8 cellular contexts compared by ENCODE assay signal in genomic region chr11:75867778-75868374, GRCh38. TPM values are rescaled to one million over a fixed set of nuclear protein-coding genes. Genes with fewer than 3 reads are reported as not detected.
A peak's percentile ranks its signal among the peaks of the same experiment; 100 is the strongest.
DNase-seq lines count a peak whose midpoint lies in the region; ATAC-seq and TF ChIP-seq lines count a peak whose summit lies in the region.

No MANE protein-coding gene starts in this region.

- H3K9me2 ChIP-seq in HCT116 (ENCODE audit: insufficient read depth): no peaks in the 10 kb centered on the region

- H2AFZ ChIP-seq in HCT116 (ENCODE audit: low read depth, low read length, poor library complexity, severe bottlenecking): no peak overlapping the region

- H3K9me3 ChIP-seq in HCT116 (ENCODE audit: control insufficient read depth in 1 of 2, insufficient read depth in 1 of 2, low read depth in 1 of 2, low read length in 2 of 2): no peaks in the 10 kb centered on the region
- no peaks in the 10 kb centered on the region for H3K9me3 ChIP-seq in right atrium auricular region

- peak; percentile 45 for DNase-seq in D341Med (ENCODE audit: low spot score)
- peak; percentile 31 for DNase-seq in HCT116 (ENCODE audit: low read depth, low spot score)
- peak; percentile 95 for DNase-seq in OCI-M1 (lab: John Stamatoyannopoulos, UW)
- DNase-seq in right atrium auricular region (ENCODE audit: low spot score): no peak
- DNase-seq in skeletal muscle cell (ENCODE audit: low read depth): peak; percentile 7

- H3K9ac ChIP-seq in HCT116 (ENCODE audit: low read length): no peak overlapping the region

- TF ChIP-seq CTCF in HCT116 (IDR thresholded peaks at IDR 0.05 in 2 of 3, conservative IDR thresholded peaks at IDR 0.05 in 1 of 3; ENCODE audit: borderline replicate concordance in 1 of 3, insufficient read depth in 1 of 3, low read depth in 2 of 3, low read length in 2 of 3) (peak; percentile 57 to 88 (median 79)), right atrium auricular region (IDR thresholded peaks at IDR 0.05) (peak; percentile 78 to 86)

- peak; percentile 74 for ATAC-seq in HCT116
- no peak for ATAC-seq in GM18519 (IDR thresholded peaks at IDR 0.05; ENCODE audit: low FRiP score, unreplicated experiment)
- ATAC-seq in GM21367 (IDR thresholded peaks at IDR 0.05; ENCODE audit: unreplicated experiment): no peak

- peak; percentile 78 for TF ChIP-seq RAD21 in HCT116 (IDR thresholded peaks at IDR 0.05; ENCODE audit: low read depth)

- RAD21 ChIA-PET in HCT116 (lab: Charles Lee; ENCODE audit: low non-redundant PET in 1 of 2, low total read pairs in 2 of 2, uncharacterized antibody in 2 of 2, unreplicated experiment in 2 of 2): interaction anchor here in 1 of 2 experiments (0.9 to 1.5 kb wide), 2 partner anchors 65 to 145 kb away, joined by 4 to 6 read pairs; no protein-coding TSS in a partner anchor

- H3K36me3 ChIP-seq in HCT116 (ENCODE audit: control insufficient read depth in 1 of 2, insufficient read depth in 2 of 2, low read length in 2 of 2) (no peaks in the 10 kb centered on the region), right atrium auricular region (no peaks in the 10 kb centered on the region)

- no peak overlapping the region for H3K4me2 ChIP-seq in HCT116 (ENCODE audit: low read length)

- intact Hi-C loops in HCT116 (cut with micrococcal nuclease): loop anchor here (1.0 to 10.0 kb wide), 5 partner anchors 65 to 481 kb away; no protein-coding TSS in a partner anchor

- H3K27ac ChIP-seq in HCT116 (ENCODE audit: low read depth, low read length): no peak overlapping the region
- peak overlapping the region; percentile 84 for H3K27ac ChIP-seq in angular gyrus (ENCODE audit: low read depth, low read length)
- H3K27ac ChIP-seq in right atrium auricular region: no peak overlapping the region

- POLR2A ChIA-PET in HCT116 (lab: Charles Lee): no interaction called here

- BruUV-seq in HCT116 (replicated peaks; lab: Mats Ljungman, UMichigan): no TSS peak

- H3K4me1 ChIP-seq in HCT116 (ENCODE audit: control insufficient read depth in 1 of 2, insufficient read depth in 2 of 2, low read length in 2 of 2) (no peaks in the 10 kb centered on the region), right atrium auricular region (peaks cover 0 to 23% of the 10 kb centered on the region in 2 donors)

- CTCF ChIA-PET in HCT116 (lab: Charles Lee): interaction anchor here (0.6 to 3.9 kb wide), 12 partner anchors 11 to 476 kb away, joined by 3 to 30 read pairs (median 4); no protein-coding TSS in a partner anchor

- H3K27me3 ChIP-seq in HCT116 (ENCODE audit: insufficient read depth, low read length): no peaks in the 10 kb centered on the region
- no peaks in the 10 kb centered on the region for H3K27me3 ChIP-seq in right atrium auricular region

- H3K4me3 ChIP-seq in HCT116 (replicated peaks in 1 of 2; ENCODE audit: low read depth in 1 of 2, low read length in 2 of 2) (no peak overlapping the region), right atrium auricular region (no peak overlapping the region), skeletal muscle cell (ENCODE audit: low read depth, low read length) (no peak overlapping the region)

- H4K20me1 ChIP-seq in HCT116 (ENCODE audit: insufficient read depth): no peaks in the 10 kb centered on the region

- no peaks in the 10 kb centered on the region for H3K79me2 ChIP-seq in HCT116 (ENCODE audit: insufficient read depth, low read length)

- no peak for TF ChIP-seq POLR2A in HCT116 (IDR thresholded peaks at IDR 0.05; ENCODE audit: borderline replicate concordance, extremely low read depth, insufficient read depth, insufficient read length)

TF ChIP-seq in HCT116, 20 proteins besides CTCF, POLR2A, EP300 and RAD21:
- TF ChIP-seq EZH2 (IDR thresholded peaks at IDR 0.05) (no peak), MAX (IDR thresholded peaks at IDR 0.05) (no peak), EGR1 (IDR thresholded peaks at IDR 0.05; ENCODE audit: low read depth) (no peak), ZFX (IDR thresholded peaks at IDR 0.05) (no peak)

RNA-seq across cellular contexts. Expression of gene UVRAG, which starts 52.9 kb away (rescaled TPM):
- total RNA-seq in HCT116 (2021; ENCODE audit: unreplicated experiment): 12.3 TPM
- polyA plus RNA-seq in HCT116 (2012): 3.0 and 5.4 TPM in 2 replicates
- 10 to 100 TPM; 13.2 to 13.9 TPM for total RNA-seq in right atrium auricular region
